ENCODE assay signal across 1 cellular context in the genomic region with DNA sequence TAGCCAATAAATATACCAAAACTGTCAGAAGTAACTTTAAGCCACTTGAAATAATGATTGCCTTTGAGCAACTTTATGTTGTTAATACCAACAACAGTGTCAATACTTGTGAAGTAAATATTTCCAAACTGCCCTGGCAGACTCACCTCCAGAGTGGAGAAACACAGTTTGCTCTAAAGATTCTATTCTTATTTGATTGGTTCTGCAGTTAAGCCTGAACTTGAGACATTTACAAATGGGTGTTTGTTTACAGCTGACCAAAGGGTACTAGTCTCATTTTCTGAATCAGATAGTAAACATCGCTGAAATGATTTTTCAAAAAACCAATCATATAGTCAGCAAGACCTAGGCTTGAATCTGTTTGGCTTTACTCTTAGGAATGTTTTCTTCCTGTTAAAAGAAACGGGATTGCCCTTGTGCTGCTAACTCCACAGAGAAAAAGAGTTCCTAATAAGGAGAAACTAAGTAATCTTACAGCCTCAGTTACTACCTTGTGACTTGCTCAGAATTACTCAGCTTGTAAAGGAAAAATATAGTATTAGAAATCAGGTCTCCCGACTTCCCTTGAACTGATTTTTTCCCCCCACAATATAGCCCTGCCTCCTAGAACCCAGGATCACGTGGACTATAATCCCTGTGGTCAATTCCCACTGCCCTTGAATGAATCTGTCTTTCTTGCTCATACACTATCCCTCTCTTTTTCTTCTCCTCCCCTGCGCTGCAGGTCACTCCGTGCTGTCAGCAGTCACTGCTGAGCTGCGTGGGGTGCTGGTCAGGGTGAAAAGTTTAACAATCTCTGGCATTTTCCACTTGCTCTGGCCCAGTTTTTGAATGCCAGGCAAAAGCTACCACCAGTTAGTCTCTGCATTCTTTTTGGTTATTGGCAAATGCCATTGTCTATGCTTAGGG.
TF ChIP-seq lines count a peak whose summit lies in the region.

No MANE protein-coding gene starts in this region.

TF ChIP-seq in GM23338, 12 proteins besides CTCF, POLR2A, EP300 and RAD21 (continued from another document):
- TF ChIP-seq, protein P1, sequence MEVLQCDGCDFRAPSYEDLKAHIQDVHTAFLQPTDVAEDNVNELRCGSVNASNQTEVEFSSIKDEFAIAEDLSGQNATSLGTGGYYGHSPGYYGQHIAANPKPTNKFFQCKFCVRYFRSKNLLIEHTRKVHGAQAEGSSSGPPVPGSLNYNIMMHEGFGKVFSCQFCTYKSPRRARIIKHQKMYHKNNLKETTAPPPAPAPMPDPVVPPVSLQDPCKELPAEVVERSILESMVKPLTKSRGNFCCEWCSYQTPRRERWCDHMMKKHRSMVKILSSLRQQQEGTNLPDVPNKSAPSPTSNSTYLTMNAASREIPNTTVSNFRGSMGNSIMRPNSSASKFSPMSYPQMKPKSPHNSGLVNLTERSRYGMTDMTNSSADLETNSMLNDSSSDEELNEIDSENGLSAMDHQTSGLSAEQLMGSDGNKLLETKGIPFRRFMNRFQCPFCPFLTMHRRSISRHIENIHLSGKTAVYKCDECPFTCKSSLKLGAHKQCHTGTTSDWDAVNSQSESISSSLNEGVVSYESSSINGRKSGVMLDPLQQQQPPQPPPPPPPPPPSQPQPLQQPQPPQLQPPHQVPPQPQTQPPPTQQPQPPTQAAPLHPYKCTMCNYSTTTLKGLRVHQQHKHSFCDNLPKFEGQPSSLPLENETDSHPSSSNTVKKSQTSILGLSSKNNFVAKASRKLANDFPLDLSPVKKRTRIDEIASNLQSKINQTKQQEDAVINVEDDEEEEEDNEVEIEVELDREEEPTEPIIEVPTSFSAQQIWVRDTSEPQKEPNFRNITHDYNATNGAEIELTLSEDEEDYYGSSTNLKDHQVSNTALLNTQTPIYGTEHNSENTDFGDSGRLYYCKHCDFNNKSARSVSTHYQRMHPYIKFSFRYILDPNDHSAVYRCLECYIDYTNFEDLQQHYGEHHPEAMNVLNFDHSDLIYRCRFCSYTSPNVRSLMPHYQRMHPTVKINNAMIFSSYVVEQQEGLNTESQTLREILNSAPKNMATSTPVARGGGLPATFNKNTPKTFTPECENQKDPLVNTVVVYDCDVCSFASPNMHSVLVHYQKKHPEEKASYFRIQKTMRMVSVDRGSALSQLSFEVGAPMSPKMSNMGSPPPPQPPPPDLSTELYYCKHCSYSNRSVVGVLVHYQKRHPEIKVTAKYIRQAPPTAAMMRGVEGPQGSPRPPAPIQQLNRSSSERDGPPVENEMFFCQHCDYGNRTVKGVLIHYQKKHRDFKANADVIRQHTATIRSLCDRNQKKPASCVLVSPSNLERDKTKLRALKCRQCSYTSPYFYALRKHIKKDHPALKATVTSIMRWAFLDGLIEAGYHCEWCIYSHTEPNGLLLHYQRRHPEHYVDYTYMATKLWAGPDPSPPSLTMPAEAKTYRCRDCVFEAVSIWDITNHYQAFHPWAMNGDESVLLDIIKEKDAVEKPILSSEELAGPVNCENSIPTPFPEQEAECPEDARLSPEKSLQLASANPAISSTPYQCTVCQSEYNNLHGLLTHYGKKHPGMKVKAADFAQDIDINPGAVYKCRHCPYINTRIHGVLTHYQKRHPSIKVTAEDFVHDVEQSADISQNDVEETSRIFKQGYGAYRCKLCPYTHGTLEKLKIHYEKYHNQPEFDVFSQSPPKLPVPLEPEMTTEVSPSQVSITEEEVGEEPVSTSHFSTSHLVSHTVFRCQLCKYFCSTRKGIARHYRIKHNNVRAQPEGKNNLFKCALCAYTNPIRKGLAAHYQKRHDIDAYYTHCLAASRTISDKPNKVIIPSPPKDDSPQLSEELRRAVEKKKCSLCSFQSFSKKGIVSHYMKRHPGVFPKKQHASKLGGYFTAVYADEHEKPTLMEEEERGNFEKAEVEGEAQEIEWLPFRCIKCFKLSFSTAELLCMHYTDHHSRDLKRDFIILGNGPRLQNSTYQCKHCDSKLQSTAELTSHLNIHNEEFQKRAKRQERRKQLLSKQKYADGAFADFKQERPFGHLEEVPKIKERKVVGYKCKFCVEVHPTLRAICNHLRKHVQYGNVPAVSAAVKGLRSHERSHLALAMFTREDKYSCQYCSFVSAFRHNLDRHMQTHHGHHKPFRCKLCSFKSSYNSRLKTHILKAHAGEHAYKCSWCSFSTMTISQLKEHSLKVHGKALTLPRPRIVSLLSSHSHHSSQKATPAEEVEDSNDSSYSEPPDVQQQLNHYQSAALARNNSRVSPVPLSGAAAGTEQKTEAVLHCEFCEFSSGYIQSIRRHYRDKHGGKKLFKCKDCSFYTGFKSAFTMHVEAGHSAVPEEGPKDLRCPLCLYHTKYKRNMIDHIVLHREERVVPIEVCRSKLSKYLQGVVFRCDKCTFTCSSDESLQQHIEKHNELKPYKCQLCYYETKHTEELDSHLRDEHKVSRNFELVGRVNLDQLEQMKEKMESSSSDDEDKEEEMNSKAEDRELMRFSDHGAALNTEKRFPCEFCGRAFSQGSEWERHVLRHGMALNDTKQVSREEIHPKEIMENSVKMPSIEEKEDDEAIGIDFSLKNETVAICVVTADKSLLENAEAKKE (CRISPR knock-in tag; IDR thresholded peaks at IDR 0.05) = no peak
